In the genomic region with DNA sequence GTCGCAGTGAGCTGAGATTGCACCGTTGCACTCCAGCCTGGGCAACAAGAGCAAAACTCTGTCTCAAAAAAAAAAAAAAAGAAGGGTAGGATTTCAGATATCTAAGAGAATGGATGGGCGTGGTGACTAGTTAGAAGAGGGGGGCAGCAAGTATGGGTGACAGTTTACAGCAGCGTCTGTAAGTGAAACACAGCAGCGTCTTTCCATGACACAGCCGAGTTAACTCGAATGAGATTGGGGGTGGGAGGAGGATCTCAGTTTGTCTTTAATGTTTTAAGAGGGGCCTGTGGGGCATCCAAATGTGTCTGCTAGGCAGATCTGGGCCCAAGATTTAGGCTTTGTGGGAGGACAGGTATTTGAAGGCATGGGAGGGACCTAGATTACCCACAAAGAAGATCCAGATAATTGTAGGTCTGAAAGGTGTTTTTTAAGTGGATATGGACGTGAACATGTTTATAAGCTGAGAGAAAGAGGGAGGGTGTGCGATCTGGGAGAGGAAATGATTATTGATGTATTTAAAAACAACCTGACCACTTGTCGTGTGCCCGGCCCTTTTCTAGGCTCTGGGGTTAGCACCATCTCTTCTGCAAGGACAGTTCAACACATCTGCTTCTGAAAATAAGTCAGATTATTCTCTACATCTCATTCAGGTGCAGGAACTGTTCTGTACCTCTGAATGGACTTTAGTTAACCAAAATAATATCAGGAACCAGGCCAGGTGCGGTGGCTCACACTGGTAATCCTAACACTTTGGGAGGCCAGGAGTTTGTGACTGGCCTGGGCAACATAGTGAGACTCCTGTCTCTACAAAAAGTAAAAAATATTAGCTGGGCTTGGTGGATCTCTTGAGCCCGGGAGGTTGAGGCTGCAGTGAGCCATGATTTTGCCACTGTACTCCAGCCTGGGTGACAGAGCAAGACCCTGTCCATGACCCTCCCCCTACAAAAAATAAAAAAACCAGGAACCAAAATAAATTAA, we compare ENCODE assay signal across 14 cellular contexts. TPM values are rescaled to one million over a fixed set of nuclear protein-coding genes. Genes with fewer than 3 reads are reported as not detected.
A peak's percentile ranks its signal among the peaks of the same experiment; 100 is the strongest.
DNase-seq lines count a peak whose midpoint lies in the region; ATAC-seq lines count a peak whose summit lies in the region.
"Had no signal": no experiment of that assay in that cellular context is flagged by ENCODE, and none has a peak within 500 bp of the region (broad histone marks: within the 10 kb centered on the region; RNA-seq: fewer than 3 reads in every experiment).

No MANE protein-coding gene starts in this region.

- no peaks in the 10 kb centered on the region for H3K9me3 Mint-ChIP-seq in T-helper 1 cell treated with Interleukin-12 subunit alpha and Interleukin-12 subunit beta and Interleukin-4 antibody, amounts not matched to agents 30 μg/mL and 1 μg/mL, for 36 hours
- H3K9me3 Mint-ChIP-seq in activated T-helper 17 cell treated with anti-CD3 and anti-CD28 coated beads, Interleukin-2, amount 50 U/mL, for 72 hours = no peaks in the 10 kb centered on the region
- no peaks in the 10 kb centered on the region for H3K9me3 Mint-ChIP-seq in naive thymus-derived CD8-positive, alpha-beta T cell

- ATAC-seq in activated T-helper 17 cell treated with anti-CD3 and anti-CD28 coated beads, Interleukin-2, amount 50 U/mL, for 72 hours (replicated peaks) = no peak
- no peak for ATAC-seq in naive thymus-derived CD8-positive, alpha-beta T cell
- no peak for ATAC-seq in HG03135 (IDR thresholded peaks at IDR 0.05; ENCODE audit: unreplicated experiment)
- ATAC-seq: A549 had no signal

- H3K27ac Mint-ChIP-seq in T-helper 1 cell treated with Interleukin-12 subunit alpha and Interleukin-12 subunit beta and Interleukin-4 antibody, amounts not matched to agents 30 μg/mL and 1 μg/mL, for 36 hours = no peak overlapping the region
- peak overlapping the region; percentile 84 for H3K27ac Mint-ChIP-seq in activated T-helper 17 cell treated with anti-CD3 and anti-CD28 coated beads, Interleukin-2, amount 50 U/mL, for 72 hours
- H3K27ac Mint-ChIP-seq in naive thymus-derived CD8-positive, alpha-beta T cell = peak overlapping the region in 7 of 10 donors; percentile 1 to 91 (median 62)

- POLR2A ChIA-PET in naive thymus-derived CD8-positive, alpha-beta T cell (lab: Charles Lee) = no interaction called here

- DNase-seq in T-helper 1 cell (no peak), ELF-1 (ENCODE audit: low read depth, low spot score) (peak; percentile 4), NCI-H187 (lab: John Stamatoyannopoulos, UW) (no peak), NCI-H345 treated with DMSO at 0.1 percent for 48 hours (lab: John Stamatoyannopoulos, UW; ENCODE audit: unreplicated experiment) (no peak)
- peak in 2 of 10 donors; percentile 3 to 24 for DNase-seq in naive thymus-derived CD8-positive, alpha-beta T cell
- DNase-seq: Calu3, dermis blood vessel endothelial cell, NCI-H1092 treated with DMSO at 0.1 percent for 48 hours, NCI-H446 treated with DMSO at 0.1 percent for 48 hours, Peyer's patch had no signal

- peak overlapping the region; percentile 3 for H3K4me3 Mint-ChIP-seq in T-helper 1 cell treated with Interleukin-12 subunit alpha and Interleukin-12 subunit beta and Interleukin-4 antibody, amounts not matched to agents 30 μg/mL and 1 μg/mL, for 36 hours
- no peak overlapping the region for H3K4me3 Mint-ChIP-seq in activated T-helper 17 cell treated with anti-CD3 and anti-CD28 coated beads, Interleukin-2, amount 50 U/mL, for 72 hours
- H3K4me3 Mint-ChIP-seq in naive thymus-derived CD8-positive, alpha-beta T cell = peak overlapping the region; percentile 23 to 82 (median 44)

- H3K36me3 Mint-ChIP-seq in T-helper 1 cell treated with Interleukin-12 subunit alpha and Interleukin-12 subunit beta and Interleukin-4 antibody, amounts not matched to agents 30 μg/mL and 1 μg/mL, for 36 hours (ENCODE audit: low read depth) = peaks cover 25% of the 10 kb centered on the region
- peaks cover 35% of the 10 kb centered on the region for H3K36me3 Mint-ChIP-seq in activated T-helper 17 cell treated with anti-CD3 and anti-CD28 coated beads, Interleukin-2, amount 50 U/mL, for 72 hours (ENCODE audit: low read depth)
- peaks cover 0 to 25% (median 4%) of the 10 kb centered on the region in 3 donors for H3K36me3 Mint-ChIP-seq in naive thymus-derived CD8-positive, alpha-beta T cell

- peaks cover 35% of the 10 kb centered on the region for H3K4me1 Mint-ChIP-seq in T-helper 1 cell treated with Interleukin-12 subunit alpha and Interleukin-12 subunit beta and Interleukin-4 antibody, amounts not matched to agents 30 μg/mL and 1 μg/mL, for 36 hours (ENCODE audit: low read depth)
- H3K4me1 Mint-ChIP-seq in activated T-helper 17 cell treated with anti-CD3 and anti-CD28 coated beads, Interleukin-2, amount 50 U/mL, for 72 hours = peaks cover 28% of the 10 kb centered on the region
- peaks cover 31 to 61% (median 51%) of the 10 kb centered on the region in 4 donors for H3K4me1 Mint-ChIP-seq in naive thymus-derived CD8-positive, alpha-beta T cell

- peaks cover 5% of the 10 kb centered on the region for H3K27me3 Mint-ChIP-seq in T-helper 1 cell treated with Interleukin-12 subunit alpha and Interleukin-12 subunit beta and Interleukin-4 antibody, amounts not matched to agents 30 μg/mL and 1 μg/mL, for 36 hours (ENCODE audit: low read depth)
- no peaks in the 10 kb centered on the region for H3K27me3 Mint-ChIP-seq in activated T-helper 17 cell treated with anti-CD3 and anti-CD28 coated beads, Interleukin-2, amount 50 U/mL, for 72 hours
- H3K27me3 Mint-ChIP-seq in naive thymus-derived CD8-positive, alpha-beta T cell = no peaks in the 10 kb centered on the region

RNA-seq across cellular contexts. Expression of gene CEP78, which starts 2.5 kb away (rescaled TPM):
- total RNA-seq in activated T-helper 17 cell treated with anti-CD3 and anti-CD28 coated beads, Interleukin-2, amount 50 U/mL, for 72 hours = 10 to 100 TPM; 22.6 to 37.2 TPM
- 10 to 100 TPM; 32.7 to 35.9 TPM for total RNA-seq in naive thymus-derived CD8-positive, alpha-beta T cell
- 10 to 100 TPM; 14.7 to 21.2 (median 15.1) TPM for polyA plus RNA-seq in naive thymus-derived CD8-positive, alpha-beta T cell

RNA-seq across cellular contexts. Expression of gene PSAT1, which starts 58.6 kb away (rescaled TPM):
- 10 to 100 TPM; 14.1 to 62.2 TPM for total RNA-seq in activated T-helper 17 cell treated with anti-CD3 and anti-CD28 coated beads, Interleukin-2, amount 50 U/mL, for 72 hours
- total RNA-seq in naive thymus-derived CD8-positive, alpha-beta T cell = 10 to 100 TPM; 28.3 to 29.3 TPM
- 10 to 100 TPM; 12.1 to 20.1 (median 15.3) TPM for polyA plus RNA-seq in naive thymus-derived CD8-positive, alpha-beta T cell
